In genomic region chr5:69300537-69301203, GRCh38 we compare ENCODE assay signal across 1 cellular context.
TF ChIP-seq lines count a peak whose summit lies in the region.

No MANE protein-coding gene starts in this region.

TF ChIP-seq in GM23338, 12 proteins besides CTCF, POLR2A, EP300 and RAD21:
- TF ChIP-seq JUNB (IDR thresholded peaks at IDR 0.05; ENCODE audit: unreplicated experiment) (no peak), NANOG (IDR thresholded peaks at IDR 0.05; ENCODE audit: borderline replicate concordance) (no peak), EZH2phosphoT487 (IDR thresholded peaks at IDR 0.05; ENCODE audit: unreplicated experiment) (no peak), CREB1 (CRISPR knock-in tag; IDR thresholded peaks at IDR 0.05; ENCODE audit: low read depth) (no peak), STAT1 (IDR thresholded peaks at IDR 0.05; ENCODE audit: unreplicated experiment) (no peak), EZH2 (IDR thresholded peaks at IDR 0.05; ENCODE audit: low read depth, unreplicated experiment) (no peak), ZNF331 (CRISPR knock-in tag; IDR thresholded peaks at IDR 0.05; ENCODE audit: low read depth) (no peak), POLR2AphosphoS5 (IDR thresholded peaks at IDR 0.05; ENCODE audit: low read depth) (no peak), ETS1 (IDR thresholded peaks at IDR 0.05) (no peak)
